9 cellular contexts compared by ENCODE assay signal in genomic region chr3:58422756-58423324, GRCh38. TPM values are rescaled to one million over a fixed set of nuclear protein-coding genes. Genes with fewer than 3 reads are reported as not detected.
A peak's percentile ranks its signal among the peaks of the same experiment; 100 is the strongest.
DNase-seq lines count a peak whose midpoint lies in the region; ATAC-seq and TF ChIP-seq lines count a peak whose summit lies in the region.
"Had no signal": no experiment of that assay in that cellular context is flagged by ENCODE, and none has a peak within 500 bp of the region (broad histone marks: within the 10 kb centered on the region; RNA-seq: fewer than 3 reads in every experiment).

No MANE protein-coding gene starts in this region.

- H2BK120ac ChIP-seq in trophoblast cell (ENCODE audit: insufficient read depth, low read length, poor library complexity), result no peak overlapping the region

- DNase-seq in DMS53 (lab: John Stamatoyannopoulos, UW), result peak; percentile 10
- DNase-seq in DMS53 treated with DMSO at 0.1 percent for 48 hours (lab: John Stamatoyannopoulos, UW; ENCODE audit: unreplicated experiment), result no peak
- DNase-seq in PC-3, result peak; percentile 40
- no peak for DNase-seq in foreskin keratinocyte
- DNase-seq in renal cortical epithelial cell (ENCODE audit: low read depth), result peak; percentile 48
- DNase-seq in trophoblast cell, result no peak
- DNase-seq in activated effector memory CD4-positive, alpha-beta T cell treated with Interleukin-2 at 50 U/mL for 16 hours, result no peak
- DNase-seq: 8988T had no signal

- H4K20me1 ChIP-seq in PC-3 (ENCODE audit: low read length), result no peaks in the 10 kb centered on the region

- H3K4me1 ChIP-seq in PC-3 (ENCODE audit: insufficient read depth, low read length) (peaks cover 18% of the 10 kb centered on the region), foreskin keratinocyte (no peaks in the 10 kb centered on the region), trophoblast cell (ENCODE audit: control insufficient read depth in 1 of 2, insufficient read depth in 2 of 2, low read length in 2 of 2) (no peaks in the 10 kb centered on the region)

- TF ChIP-seq CTCF in PC-3 (conservative IDR thresholded peaks at IDR 0.05; ENCODE audit: low read depth, low read length) (peak; percentile 45), foreskin keratinocyte (conservative IDR thresholded peaks at IDR 0.05) (peak; percentile 41)

- no TSS peak for BruUV-seq in PC-3 (replicated peaks; lab: Mats Ljungman, UMichigan)

- H3K4me3 ChIP-seq in PC-3 (ENCODE audit: low read length) (no peak overlapping the region), trophoblast cell (ENCODE audit: low read depth, low read length) (no peak overlapping the region)

- ATAC-seq in PC-3 (peak; percentile 6; the same call in 1 of the 2 replicates), foreskin keratinocyte (no peak), GM19351 (IDR thresholded peaks at IDR 0.05; ENCODE audit: unreplicated experiment) (no peak)

- H3F3A ChIP-seq in PC-3 (ENCODE audit: low read length, unreplicated experiment), result peaks cover 5% of the 10 kb centered on the region

- no peak overlapping the region for H4K12ac ChIP-seq in trophoblast cell (ENCODE audit: low read depth, low read length)

- no peaks in the 10 kb centered on the region for H3K79me1 ChIP-seq in trophoblast cell (ENCODE audit: low read length)

- H2AFZ ChIP-seq in PC-3 (ENCODE audit: low read length) (no peak overlapping the region), trophoblast cell (ENCODE audit: insufficient read depth, low read length, poor library complexity) (no peak overlapping the region)

- no peaks in the 10 kb centered on the region for H3K9me2 ChIP-seq in PC-3 (replicated peaks; ENCODE audit: low read length)

- POLR2A ChIA-PET in PC-3 (lab: Charles Lee; ENCODE audit: unreplicated experiment), result no interaction called here

- H2BK5ac ChIP-seq in trophoblast cell (ENCODE audit: low read depth, low read length, poor library complexity), result no peak overlapping the region

- H3K79me2 ChIP-seq in PC-3 (ENCODE audit: low read length), result no peaks in the 10 kb centered on the region
- H3K79me2 ChIP-seq in trophoblast cell (ENCODE audit: control insufficient read depth, insufficient read depth, low read length, poor library complexity), result no peaks in the 10 kb centered on the region

- no peak overlapping the region for H3K14ac ChIP-seq in trophoblast cell (ENCODE audit: low read length)

- no peak overlapping the region for H2AK5ac ChIP-seq in trophoblast cell (ENCODE audit: low read length)

- H3K23ac ChIP-seq in trophoblast cell (ENCODE audit: low read length), result no peak overlapping the region

- H3K9me3 ChIP-seq in PC-3 (ENCODE audit: low read length), result no peaks in the 10 kb centered on the region
- peaks cover 1% of the 10 kb centered on the region for H3K9me3 ChIP-seq in trophoblast cell (ENCODE audit: insufficient read depth, low read depth, low read length)

- no peak overlapping the region for H3K27ac ChIP-seq in PC-3 (ENCODE audit: low read length)
- no peak overlapping the region for H3K27ac ChIP-seq in foreskin keratinocyte
- H3K27ac ChIP-seq in trophoblast cell (ENCODE audit: low read depth, low read length), result no peak overlapping the region

- H4K91ac ChIP-seq in trophoblast cell (ENCODE audit: low read depth, low read length), result no peak overlapping the region

- H3K9ac ChIP-seq in PC-3 (ENCODE audit: low read length) (no peak overlapping the region), trophoblast cell (ENCODE audit: low read length) (no peak overlapping the region)

- no peaks in the 10 kb centered on the region for H3K27me3 ChIP-seq in PC-3 (ENCODE audit: low read length)
- H3K27me3 ChIP-seq in foreskin keratinocyte, result no peaks in the 10 kb centered on the region
- no peaks in the 10 kb centered on the region for H3K27me3 ChIP-seq in trophoblast cell (ENCODE audit: insufficient read depth, low read length)

- no peak overlapping the region for H2BK12ac ChIP-seq in trophoblast cell (ENCODE audit: low read length)

- CTCF ChIA-PET in PC-3 (lab: Charles Lee), result no interaction called here

- H3K36me3 ChIP-seq in PC-3 (ENCODE audit: low read depth, low read length) (peaks cover 19% of the 10 kb centered on the region; the same call in 1 of the 2 replicates), trophoblast cell (ENCODE audit: control insufficient read depth in 1 of 2, insufficient read depth in 2 of 2, low read length in 2 of 2) (peaks cover 31 to 39% of the 10 kb centered on the region in 2 experiments)

- H3K4ac ChIP-seq in trophoblast cell (ENCODE audit: low read depth, low read length), result no peak overlapping the region

- no peak overlapping the region for H3K4me2 ChIP-seq in PC-3 (ENCODE audit: low read length)
- no peak overlapping the region for H3K4me2 ChIP-seq in trophoblast cell (ENCODE audit: low read length)

- no CpG with 5 or more reads among the region's 8 CpGs for WGBS in trophoblast cell (ENCODE audit: extremely low coverage, insufficient coverage, insufficient read length)

- intact Hi-C loops in PC-3 (cut with micrococcal nuclease), result loop anchor here (1.0 kb wide), 1 partner anchor 109 kb away; no protein-coding TSS in a partner anchor

- H3K18ac ChIP-seq in trophoblast cell (ENCODE audit: low read length), result no peak overlapping the region

- H4K8ac ChIP-seq in trophoblast cell (ENCODE audit: low read depth, low read length), result no peak overlapping the region

RNA-seq across cellular contexts. Expression of gene PDHB, which starts 10.8 kb away (rescaled TPM):
- total RNA-seq in PC-3 (2014; rRNA removed) (103 and 140 TPM in 2 replicates), foreskin keratinocyte (69.0 and 72.7 TPM in 2 replicates), renal cortical epithelial cell (126 and 207 TPM in 2 replicates)
- 66.1 and 68.4 TPM in 2 replicates for polyA plus RNA-seq in foreskin keratinocyte
- 72.4 and 74.4 TPM in 2 replicates for polyA plus RNA-seq in trophoblast cell (2013)

Comparison
In these comparisons a context has a peak if more than half of its experiments do, and no peak if none do; other contexts are left out.
1. DNase-seq: peak in DMS53 (single experiment), PC-3 (single experiment) and renal cortical epithelial cell (single experiment); none in DMS53 treated with DMSO at 0.1 percent for 48 hours (single experiment), foreskin keratinocyte (0 of 2), trophoblast cell (0 of 2) and activated effector memory CD4-positive, alpha-beta T cell treated with Interleukin-2 at 50 U/mL for 16 hours (single experiment).